26 cellular contexts compared by ENCODE assay signal in genomic region chr1:56561227-56562019, GRCh38. TPM values are rescaled to one million over a fixed set of nuclear protein-coding genes. Genes with fewer than 3 reads are reported as not detected.
A peak's percentile ranks its signal among the peaks of the same experiment; 100 is the strongest.
DNase-seq lines count a peak whose midpoint lies in the region; ATAC-seq, FAIRE-seq and TF ChIP-seq lines count a peak whose summit lies in the region.
"Had no signal": no experiment of that assay in that cellular context is flagged by ENCODE, and none has a peak within 500 bp of the region (broad histone marks: within the 10 kb centered on the region; RNA-seq: fewer than 3 reads in every experiment).

No MANE protein-coding gene starts in this region.

- H3K56ac ChIP-seq in H9 (ENCODE audit: insufficient read length, low read depth, low read length), result no peak overlapping the region

- CTCF ChIA-PET in GM12878 (lab: Yijun Ruan, JAX), result interaction anchor here (0.7 to 11.0 kb wide), 10 partner anchors 8 to 152 kb away, joined by 3 to 253 read pairs (median 4); partner anchors contain the start of gene PLPP3

- intact Hi-C loops in left ventricle myocardium inferior (cut with micrococcal nuclease) (no loop called here), cardiac septum (cut with DNase I) (loop anchor here (5.0 kb wide), 1 partner anchor 129 kb away; no protein-coding TSS in a partner anchor), GM12878 (cut with micrococcal nuclease; ENCODE audit: unreplicated experiment) (loop anchor here (10.0 kb wide), 1 partner anchor 1347 kb away; the partner anchor contains the start of gene USP24)
- intact Hi-C loops in activated CD4-positive, alpha-beta T cell treated with anti-CD3 and anti-CD28 coated beads, Interleukin-2, amount 10 ng/mL, durations not matched to agents 24 days and 14 days (cut with micrococcal nuclease), result no loop called here

- H3T11ph ChIP-seq in H9 (ENCODE audit: low read length), result no peak overlapping the region

- H3K27ac Mint-ChIP-seq in activated CD4-positive, alpha-beta T cell treated with anti-CD3 and anti-CD28 coated beads, Interleukin-2, amount 10 ng/mL, durations not matched to agents 24 days and 14 days, result no peak overlapping the region
- H3K27ac Mint-ChIP-seq in H9, result peak overlapping the region in 1 of 3 experiments; percentile 83; a peak in 1 of 7 replicates
- H3K27ac Mint-ChIP-seq: activated CD4-positive, alpha-beta memory T cell treated with anti-CD3 and anti-CD28 coated beads, Interleukin-2, amount 10 ng/mL, durations not matched to agents 7 days and 5 days; activated naive CD8-positive, alpha-beta T cell treated with anti-CD3 and anti-CD28 coated beads, Interleukin-2, amount 10 ng/mL, durations not matched to agents 7 days and 5 days had no signal

- H2AFZ ChIP-seq in GM12878 (ENCODE audit: control insufficient read depth, low read depth, low read length) (no peak overlapping the region), H9 (ENCODE audit: low read length) (no peak overlapping the region)

- DNase-seq in left ventricle myocardium inferior (no peak), cardiac septum (ENCODE audit: low spot score) (no peak), GM12878 (ENCODE audit: low read depth, low spot score) (no peak), inferior parietal cortex (ENCODE audit: extremely low spot score) (no peak), H9 (no peak)
- no peak for DNase-seq in activated CD4-positive, alpha-beta T cell treated with anti-CD3 and anti-CD28 coated beads, Interleukin-2, amount 10 ng/mL, durations not matched to agents 24 days and 14 days
- DNase-seq: activated CD4-positive, alpha-beta memory T cell treated with anti-CD3 and anti-CD28 coated beads, Interleukin-2, amount 10 ng/mL, durations not matched to agents 7 days and 5 days; activated effector memory CD4-positive, alpha-beta T cell treated with Interleukin-2 at 50 U/mL for 16 hours; activated naive CD8-positive, alpha-beta T cell treated with anti-CD3 and anti-CD28 coated beads, Interleukin-2, amount 10 ng/mL, durations not matched to agents 7 days and 5 days; activated T-cell treated with anti-CD3 and anti-CD28 coated beads for 4 hours; BE2C; DMS79; GF-D8; Karpas-422; MV-4-11; NCI-H510A treated with DMSO at 0.1 percent for 48 hours; Peyer's patch; stomach had no signal

- no peak overlapping the region for H2AK5ac ChIP-seq in H9 (ENCODE audit: insufficient read length, low read length)

- TF ChIP-seq RAD21 in GM12878 (IDR thresholded peaks at IDR 0.05; ENCODE audit: insufficient read depth, low read depth, low read length), result no peak
- TF ChIP-seq RAD21 in liver (IDR thresholded peaks at IDR 0.05), result no peak

- H3K27me3 ChIP-seq in left ventricle myocardium inferior (ENCODE audit: low read depth) (no peaks in the 10 kb centered on the region), GM12878 (replicated peaks in 1 of 2; ENCODE audit: control insufficient read depth in 2 of 2, insufficient read depth in 2 of 2, low read length in 1 of 2) (no peaks in the 10 kb centered on the region), liver (ENCODE audit: control insufficient read depth in 4 of 4, insufficient read depth in 4 of 4, low read length in 3 of 4) (no peaks in the 10 kb centered on the region), H9 (ENCODE audit: insufficient read depth, low read length) (no peaks in the 10 kb centered on the region)
- H3K27me3 ChIP-seq: BE2C, Peyer's patch, stomach, tibial nerve had no signal

- TF ChIP-seq CTCF in left ventricle myocardium inferior (IDR thresholded peaks at IDR 0.05; ENCODE audit: borderline replicate concordance) (no peak), GM12878 (IDR thresholded peaks at IDR 0.05 in 2 of 3, conservative IDR thresholded peaks at IDR 0.05 in 1 of 3; ENCODE audit: control insufficient read depth in 2 of 3, extremely low read depth in 1 of 3, insufficient read depth in 1 of 3, low read depth in 3 of 3, low read length in 3 of 3) (no peak), liver (IDR thresholded peaks at IDR 0.05; ENCODE audit: low read depth, low read length, missing input control) (no peak), H9 (conservative IDR thresholded peaks at IDR 0.05) (no peak)

- no peak overlapping the region for H3K23ac ChIP-seq in H9 (ENCODE audit: insufficient read length, low read depth, low read length)

- ATAC-seq in GM12878 (peak; percentile 54), HG02973 (IDR thresholded peaks at IDR 0.05; ENCODE audit: unreplicated experiment) (no peak)
- ATAC-seq: A549; activated CD4-positive, CD25-positive, alpha-beta regulatory T cell treated with anti-CD3 and anti-CD28 coated beads, Interleukin-2, amount 50 U/mL, for 24 hours had no signal

- H3K4me1 Mint-ChIP-seq in activated CD4-positive, alpha-beta T cell treated with anti-CD3 and anti-CD28 coated beads, Interleukin-2, amount 10 ng/mL, durations not matched to agents 24 days and 14 days, result no peaks in the 10 kb centered on the region
- peaks cover 73% of the 10 kb centered on the region in 2 experiments for H3K4me1 Mint-ChIP-seq in H9
- H3K4me1 Mint-ChIP-seq: activated CD4-positive, alpha-beta memory T cell treated with anti-CD3 and anti-CD28 coated beads, Interleukin-2, amount 10 ng/mL, durations not matched to agents 7 days and 5 days; activated naive CD8-positive, alpha-beta T cell treated with anti-CD3 and anti-CD28 coated beads, Interleukin-2, amount 10 ng/mL, durations not matched to agents 7 days and 5 days had no signal

- H3K27me3 Mint-ChIP-seq in activated CD4-positive, alpha-beta T cell treated with anti-CD3 and anti-CD28 coated beads, Interleukin-2, amount 10 ng/mL, durations not matched to agents 24 days and 14 days, result peaks cover 2% of the 10 kb centered on the region
- no peaks in the 10 kb centered on the region for H3K27me3 Mint-ChIP-seq in H9 (ENCODE audit: low read depth)
- H3K27me3 Mint-ChIP-seq: activated CD4-positive, alpha-beta memory T cell treated with anti-CD3 and anti-CD28 coated beads, Interleukin-2, amount 10 ng/mL, durations not matched to agents 7 days and 5 days had no signal

- no TSS peak for BruUV-seq in GM12878 (replicated peaks; lab: Mats Ljungman, UMichigan)

- H3K18ac ChIP-seq in H9 (ENCODE audit: insufficient read length, low read depth, low read length), result no peak overlapping the region

- no peak overlapping the region for H4K8ac ChIP-seq in H9 (replicated peaks; ENCODE audit: insufficient read length, low read depth, low read length)

- H3K9me3 ChIP-seq in left ventricle myocardium inferior (replicated peaks) (no peaks in the 10 kb centered on the region), GM12878 (replicated peaks; ENCODE audit: control insufficient read depth, insufficient read depth, low read length) (no peaks in the 10 kb centered on the region), liver (ENCODE audit: control insufficient read depth in 4 of 4, low read length in 3 of 4) (no peaks in the 10 kb centered on the region), H9 (ENCODE audit: control insufficient read depth, low read depth, low read length) (no peaks in the 10 kb centered on the region)
- H3K9me3 ChIP-seq: A549, BE2C, Peyer's patch, stomach, tibial nerve had no signal

- H3K4ac ChIP-seq in H9 (ENCODE audit: low read depth, low read length), result no peak overlapping the region

- TF ChIP-seq POLR2A in GM12878 (IDR thresholded peaks at IDR 0.05; ENCODE audit: low read depth, low read length), result no peak

- H4K5ac ChIP-seq in H9 (ENCODE audit: insufficient read length, low read depth, low read length), result no peak overlapping the region

- POLR2A ChIA-PET in GM12878 (lab: Charles Lee), result interaction anchor here (1.0 to 11.1 kb wide), 13 partner anchors 9 to 227 kb away, joined by 3 to 195 read pairs (median 6); partner anchors contain the start of gene PLPP3

- TF ChIP-seq EP300 in GM12878 (IDR thresholded peaks at IDR 0.05; ENCODE audit: borderline replicate concordance in 1 of 2, control insufficient read depth in 1 of 2, low read depth in 2 of 2, low read length in 2 of 2), result peak in 1 of 2 experiments; percentile 25; a peak in 1 of 4 replicates

- H2BK20ac ChIP-seq in H9 (ENCODE audit: low read depth, low read length, poor library complexity, severe bottlenecking), result no peak overlapping the region

- H3K36me3 Mint-ChIP-seq in activated CD4-positive, alpha-beta T cell treated with anti-CD3 and anti-CD28 coated beads, Interleukin-2, amount 10 ng/mL, durations not matched to agents 24 days and 14 days (ENCODE audit: low read depth), result no peaks in the 10 kb centered on the region
- H3K36me3 Mint-ChIP-seq in H9 (ENCODE audit: insufficient read depth in 1 of 3, low read depth in 3 of 3), result peaks cover 0 to 4% (median 2%) of the 10 kb centered on the region in 3 experiments; a peak in 3 of 7 replicates
- H3K36me3 Mint-ChIP-seq: activated naive CD8-positive, alpha-beta T cell treated with anti-CD3 and anti-CD28 coated beads, Interleukin-2, amount 10 ng/mL, durations not matched to agents 7 days and 5 days had no signal

- H2BK12ac ChIP-seq in H9 (ENCODE audit: insufficient read length, low read depth, low read length), result no peak overlapping the region

- H3K4me2 ChIP-seq in GM12878 (ENCODE audit: control insufficient read depth, insufficient read depth) (no peak overlapping the region), H9 (ENCODE audit: insufficient read depth, insufficient read length, low read length) (no peak overlapping the region)

- H4K20me1 ChIP-seq in GM12878 (ENCODE audit: control insufficient read depth, insufficient read depth), result no peaks in the 10 kb centered on the region
- H4K20me1 ChIP-seq in H9 (ENCODE audit: control insufficient read depth, insufficient read depth, insufficient read length), result no peaks in the 10 kb centered on the region

- FAIRE-seq in GM12878 (lab: Jason Lieb, UNC), result no peak
- FAIRE-seq: A549, astrocyte, TTC549 had no signal

- peaks cover 96% of the 10 kb centered on the region for H3K4me1 ChIP-seq in left ventricle myocardium inferior
- H3K4me1 ChIP-seq in GM12878 (ENCODE audit: control insufficient read depth, insufficient read depth, low read length), result no peaks in the 10 kb centered on the region; the same call in 1 of the 2 replicates
- H3K4me1 ChIP-seq in liver (ENCODE audit: control insufficient read depth in 4 of 4, insufficient read depth in 4 of 4, low read length in 3 of 4), result peaks cover 16 to 76% (median 45%) of the 10 kb centered on the region in 4 donors
- peaks cover 30% of the 10 kb centered on the region for H3K4me1 ChIP-seq in H9 (ENCODE audit: insufficient read depth, low read length)
- H3K4me1 ChIP-seq: BE2C had no signal

- no peak overlapping the region for H3K14ac ChIP-seq in H9 (ENCODE audit: insufficient read depth, low read length)

- RAD21 ChIA-PET in GM12878 (lab: Charles Lee; ENCODE audit: unreplicated experiment), result interaction anchor here (0.6 to 11.4 kb wide), 21 partner anchors 9 to 703 kb away, joined by 3 to 381 read pairs (median 6); partner anchors contain the start of gene PLPP3

- no peak overlapping the region for H3K9ac ChIP-seq in GM12878 (ENCODE audit: control insufficient read depth, insufficient read depth, low read length)
- no peak overlapping the region for H3K9ac ChIP-seq in liver (ENCODE audit: low read depth in 1 of 2, low read length in 2 of 2)
- no peak overlapping the region for H3K9ac ChIP-seq in H9 (ENCODE audit: extremely low read depth, insufficient read length, low read length)

- peak overlapping the region; percentile 29 for H3K4me3 ChIP-seq in left ventricle myocardium inferior
- no peak overlapping the region for H3K4me3 ChIP-seq in GM12878
- no peak overlapping the region for H3K4me3 ChIP-seq in liver (ENCODE audit: low read depth in 1 of 3, low read length in 3 of 3)
- H3K4me3 ChIP-seq: A549, Peyer's patch, stomach, tibial nerve had no signal

- H3K27ac ChIP-seq in left ventricle myocardium inferior (replicated peaks) (peak overlapping the region; percentile 75), GM12878 (ENCODE audit: control insufficient read depth, insufficient read depth) (no peak overlapping the region), liver (ENCODE audit: low read depth in 1 of 2, low read length in 2 of 2) (peak overlapping the region; percentile 88 to 94), H9 (ENCODE audit: insufficient read length, low read depth, low read length) (no peak overlapping the region)
- H3K27ac ChIP-seq: A549, Peyer's patch had no signal

- WGBS in GM12878 (ENCODE audit: insufficient coverage, insufficient replicate concordance, low lambda C conversion rate, missing lambda C conversion rate), result 27% methylated on average over 8 of the region's 8 CpGs
- 48% methylated on average over 8 of the region's 8 CpGs for WGBS in liver
- no CpG with 5 or more reads among the region's 8 CpGs for WGBS in H9 (ENCODE audit: extremely low coverage, insufficient read length, low lambda C conversion rate)

- H3K79me1 ChIP-seq in H9 (ENCODE audit: insufficient read depth, low read depth, low read length, poor library complexity, severe bottlenecking), result no peaks in the 10 kb centered on the region

- SMC1A ChIA-PET in GM12878 (lab: Charles Lee; ENCODE audit: uncharacterized antibody, unreplicated experiment), result interaction anchor here (0.8 to 14.1 kb wide), 13 partner anchors 15 to 428 kb away, joined by 3 to 439 read pairs (median 10); partner anchors contain the start of gene PLPP3

- H2BK5ac ChIP-seq in H9 (ENCODE audit: insufficient read length, low read length), result no peak overlapping the region

- no peak overlapping the region for H3K4me3 Mint-ChIP-seq in activated CD4-positive, alpha-beta T cell treated with anti-CD3 and anti-CD28 coated beads, Interleukin-2, amount 10 ng/mL, durations not matched to agents 24 days and 14 days
- no peak overlapping the region for H3K4me3 Mint-ChIP-seq in H9
- H3K4me3 Mint-ChIP-seq: activated CD4-positive, alpha-beta memory T cell treated with anti-CD3 and anti-CD28 coated beads, Interleukin-2, amount 10 ng/mL, durations not matched to agents 7 days and 5 days; activated naive CD8-positive, alpha-beta T cell treated with anti-CD3 and anti-CD28 coated beads, Interleukin-2, amount 10 ng/mL, durations not matched to agents 7 days and 5 days had no signal

- no peak overlapping the region for H4K91ac ChIP-seq in H9 (ENCODE audit: insufficient read length, low read depth, low read length)

- H3K9me3 Mint-ChIP-seq in activated CD4-positive, alpha-beta T cell treated with anti-CD3 and anti-CD28 coated beads, Interleukin-2, amount 10 ng/mL, durations not matched to agents 24 days and 14 days, result no peaks in the 10 kb centered on the region
- no peaks in the 10 kb centered on the region for H3K9me3 Mint-ChIP-seq in H9
- H3K9me3 Mint-ChIP-seq: activated CD4-positive, alpha-beta memory T cell treated with anti-CD3 and anti-CD28 coated beads, Interleukin-2, amount 10 ng/mL, durations not matched to agents 7 days and 5 days; activated naive CD8-positive, alpha-beta T cell treated with anti-CD3 and anti-CD28 coated beads, Interleukin-2, amount 10 ng/mL, durations not matched to agents 7 days and 5 days had no signal

- H3K36me3 ChIP-seq in left ventricle myocardium inferior, result no peaks in the 10 kb centered on the region
- no peaks in the 10 kb centered on the region for H3K36me3 ChIP-seq in GM12878 (ENCODE audit: control insufficient read depth in 2 of 2, insufficient read depth in 2 of 2, low read length in 1 of 2)
- H3K36me3 ChIP-seq in liver (ENCODE audit: control insufficient read depth in 4 of 4, insufficient read depth in 3 of 4, low read depth in 1 of 4, low read length in 3 of 4), result no peaks in the 10 kb centered on the region
- H3K36me3 ChIP-seq: BE2C, Peyer's patch, stomach, tibial nerve had no signal

- in situ Hi-C loops in GM12878 (cut with MboI), result no loop called here

- H2BK15ac ChIP-seq in H9 (ENCODE audit: low read depth, low read length), result no peak overlapping the region

- H3K23me2 ChIP-seq in H9 (ENCODE audit: insufficient read length, low read depth, low read length, poor library complexity, severe bottlenecking), result no peaks in the 10 kb centered on the region

- no peak overlapping the region for H2BK120ac ChIP-seq in H9 (ENCODE audit: low read depth, low read length, poor library complexity, severe bottlenecking)

- H3K79me2 ChIP-seq in GM12878 (ENCODE audit: control insufficient read depth, insufficient read depth, low read length) (no peaks in the 10 kb centered on the region), H9 (ENCODE audit: insufficient read depth, low read length) (peaks cover 28% of the 10 kb centered on the region; the same call in 1 of the 2 replicates)

RNA-seq across cellular contexts. Expression of gene PLPP3, which starts 17.9 kb away (rescaled TPM):
- total RNA-seq in left ventricle myocardium inferior (101 TPM), cardiac septum (61.0 TPM), GM12878 (2014; rRNA removed) (11.0 and 13.2 TPM in 2 replicates), GM12878 (2014; rRNA removed; fragmentation: Illumina TruSeq; extraction: Trizol) (9.1 and 9.7 TPM in 2 replicates), GM12878 (2021) (9.9 and 12.1 TPM in 2 replicates), liver (10 to 100 TPM; 63.9 to 91.2 TPM), H9 (2021) (25.3 and 26.7 TPM in 2 replicates)
- 6.0 and 6.5 TPM in 2 replicates for total RNA-seq in GM12878 (2013; cell fraction: nucleolus; rRNA removed)
- polyA plus RNA-seq in GM12878 (2011; ENCODE audit: low read depth), result 0.16 TPM
- polyA plus RNA-seq in GM12878 (2011; rRNA removed) (25.0 and 26.8 TPM in 2 replicates), GM12878 (2014; fragmentation: Illumina TruSeq; extraction: Trizol) (11.5 and 12.1 TPM in 2 replicates), GM12878 (2014; fragmentation: Nextera tagmentation; extraction: Ambion mirVana) (1 to 10 TPM; 7.4 to 8.0 TPM), GM12878 (2014; rRNA removed) (11.0 and 12.9 TPM in 2 replicates), GM12878 (2016; fragmentation: Nextera tagmentation; extraction: Ambion mirVana) (1 to 10 TPM; 6.4 to 8.2 TPM), liver (10 to 100 TPM; 46.1 to 71.3 TPM)
- polyA plus RNA-seq in GM12878 (2011; cell fraction: cytosol; rRNA removed), result 23.2 and 27.3 TPM in 2 replicates
- 16.6 and 18.4 TPM in 2 replicates for polyA plus RNA-seq in GM12878 (2011; cell fraction: nucleus; rRNA removed)
- polyA plus RNA-seq in GM12878 (2012), result 0.20 and 0.21 TPM in 2 replicates
- 30.0 and 37.0 TPM in 2 replicates for polyA minus RNA-seq in GM12878 (2011; rRNA and poly(A)+ RNA removed)
- polyA minus RNA-seq in GM12878 (2011; cell fraction: cytosol; rRNA and poly(A)+ RNA removed), result 8.2 and 12.4 TPM in 2 replicates
- polyA minus RNA-seq in GM12878 (2011; cell fraction: nucleus; rRNA and poly(A)+ RNA removed), result 21.8 and 40.8 TPM in 2 replicates
- not detected in 2 replicates for total RNA-seq in activated CD4-positive, alpha-beta T cell treated with anti-CD3 and anti-CD28 coated beads, Interleukin-2, amount 10 ng/mL, durations not matched to agents 24 days and 14 days
- total RNA-seq: activated CD4-positive, alpha-beta memory T cell treated with anti-CD3 and anti-CD28 coated beads, Interleukin-2, amount 10 ng/mL, durations not matched to agents 7 days and 5 days; T-helper 1 cell treated with Interleukin-12 subunit alpha and Interleukin-12 subunit beta and Interleukin-4 antibody, amounts not matched to agents 30 ng/mL and 1 ng/mL, for 36 hours had no signal

Comparison
In these comparisons a context has a peak if more than half of its experiments do, and no peak if none do; other contexts are left out.
1. intact Hi-C loops: an anchor here in cardiac septum (5.0 kb wide) and GM12878 (10.0 kb wide); none called in left ventricle myocardium inferior and activated CD4-positive, alpha-beta T cell treated with anti-CD3 and anti-CD28 coated beads, Interleukin-2, amount 10 ng/mL, durations not matched to agents 24 days and 14 days.
2. H3K27ac ChIP-seq: peak in left ventricle myocardium inferior (single experiment) and liver (2 of 2); none in GM12878 (single experiment) and H9 (single experiment).